In genomic region chr9:35906923-35907699, GRCh38 we compare ENCODE assay signal across 8 cellular contexts. TPM values are rescaled to one million over a fixed set of nuclear protein-coding genes. Genes with fewer than 3 reads are reported as not detected.
A peak's percentile ranks its signal among the peaks of the same experiment; 100 is the strongest.
DNase-seq lines count a peak whose midpoint lies in the region; TF ChIP-seq lines count a peak whose summit lies in the region.

No MANE protein-coding gene starts in this region.

- peak; percentile 48 for DNase-seq in WERI-Rb-1
- peak; percentile 69 for DNase-seq in left ventricle myocardium inferior
- no peak for DNase-seq in SHP77 treated with DMSO at 0.1 percent for 48 hours (lab: John Stamatoyannopoulos, UW)
- DNase-seq in activated CD8-positive, alpha-beta memory T cell treated with anti-CD3 and anti-CD28 coated beads, Interleukin-2, amount 50 U/mL, for 48 hours, result no peak
- no peak for DNase-seq in activated T-cell treated with anti-CD3 and anti-CD28 coated beads for 4 hours
- no peak for DNase-seq in GDM1 (lab: John Stamatoyannopoulos, UW)

- peak overlapping the region; percentile 84 for H3K4me2 ChIP-seq in skeletal muscle satellite cell (ENCODE audit: low read length)

- peak overlapping the region; percentile 26; the same call in 1 of the 2 replicates for H3K9ac ChIP-seq in ES-I3 (ENCODE audit: low read depth, low read length)
- H3K9ac ChIP-seq in skeletal muscle satellite cell (ENCODE audit: low read depth, low read length), result peak overlapping the region; percentile 92

- intact Hi-C loops in left ventricle myocardium inferior (cut with micrococcal nuclease), result loop anchor here (5.0 to 10.0 kb wide), 2 partner anchors 40 to 118 kb away; no protein-coding TSS in a partner anchor

- peak overlapping the region; percentile 58 for H3K27ac ChIP-seq in WERI-Rb-1
- H3K27ac ChIP-seq in left ventricle myocardium inferior (replicated peaks), result peak overlapping the region; percentile 98

- H3K27me3 ChIP-seq in WERI-Rb-1 (ENCODE audit: insufficient read depth, low read depth, severe bottlenecking), result no peaks in the 10 kb centered on the region
- H3K27me3 ChIP-seq in left ventricle myocardium inferior (ENCODE audit: low read depth), result no peaks in the 10 kb centered on the region
- H3K27me3 ChIP-seq in skeletal muscle satellite cell (ENCODE audit: control insufficient read depth, insufficient read depth, low read length), result no peaks in the 10 kb centered on the region

- no peak for TF ChIP-seq CTCF in WERI-Rb-1 (IDR thresholded peaks at IDR 0.05; ENCODE audit: low read depth, low read length)
- TF ChIP-seq CTCF in left ventricle myocardium inferior (IDR thresholded peaks at IDR 0.05; ENCODE audit: borderline replicate concordance), result peak; percentile 35

- H3K36me3 ChIP-seq in ES-I3 (ENCODE audit: insufficient read depth, low read length) (no peaks in the 10 kb centered on the region), WERI-Rb-1 (no peaks in the 10 kb centered on the region), left ventricle myocardium inferior (no peaks in the 10 kb centered on the region), skeletal muscle satellite cell (ENCODE audit: insufficient read depth, low read length) (no peaks in the 10 kb centered on the region)

- H3K4me3 ChIP-seq in WERI-Rb-1 (ENCODE audit: low read depth, low read length) (no peak overlapping the region), left ventricle myocardium inferior (peak overlapping the region; percentile 67), skeletal muscle satellite cell (ENCODE audit: low read length) (peak overlapping the region; percentile 60)

- no peaks in the 10 kb centered on the region for H3K9me3 ChIP-seq in ES-I3 (ENCODE audit: control insufficient read depth, insufficient read depth, low read length)
- no peaks in the 10 kb centered on the region for H3K9me3 ChIP-seq in WERI-Rb-1 (ENCODE audit: severe bottlenecking)
- no peaks in the 10 kb centered on the region for H3K9me3 ChIP-seq in left ventricle myocardium inferior (replicated peaks)
- no peaks in the 10 kb centered on the region for H3K9me3 ChIP-seq in skeletal muscle satellite cell (replicated peaks; ENCODE audit: low read length)

- peaks cover 51% of the 10 kb centered on the region for H3K4me1 ChIP-seq in ES-I3 (ENCODE audit: insufficient read depth, low read length)
- peaks cover 89% of the 10 kb centered on the region for H3K4me1 ChIP-seq in left ventricle myocardium inferior
- H3K4me1 ChIP-seq in skeletal muscle satellite cell (ENCODE audit: control insufficient read depth, insufficient read depth, low read length), result peaks cover 77% of the 10 kb centered on the region

RNA-seq across cellular contexts. Expression of gene HRCT1, which starts 1.1 kb away (rescaled TPM):
- 6.2 TPM for total RNA-seq in left ventricle myocardium inferior
- 0.25 and 2.4 TPM in 2 replicates for total RNA-seq in skeletal muscle satellite cell (2012; rRNA removed)

RNA-seq across cellular contexts. Expression of gene SPAAR, which starts 2.2 kb away (rescaled TPM):
- total RNA-seq in left ventricle myocardium inferior, result 6.5 TPM
- total RNA-seq in skeletal muscle satellite cell (2012; rRNA removed), result 0.76 and 1.5 TPM in 2 replicates

RNA-seq across cellular contexts. Expression of gene OR13J1, which starts 36.9 kb away (rescaled TPM):
- total RNA-seq in left ventricle myocardium inferior, result not detected
- not detected in 2 replicates for total RNA-seq in skeletal muscle satellite cell (2012; rRNA removed)

RNA-seq across cellular contexts. Expression of gene OR2S2, which starts 50.8 kb away (rescaled TPM):
- not detected for total RNA-seq in left ventricle myocardium inferior
- total RNA-seq in skeletal muscle satellite cell (2012; rRNA removed), result not detected in 2 replicates

Comparison
In these comparisons a context has a peak if more than half of its experiments do, and no peak if none do; other contexts are left out.
1. DNase-seq: peak in WERI-Rb-1 (single experiment) and left ventricle myocardium inferior (single experiment); none in SHP77 treated with DMSO at 0.1 percent for 48 hours (single experiment), activated CD8-positive, alpha-beta memory T cell treated with anti-CD3 and anti-CD28 coated beads, Interleukin-2, amount 50 U/mL, for 48 hours (single experiment), activated T-cell treated with anti-CD3 and anti-CD28 coated beads for 4 hours (single experiment) and GDM1 (single experiment).